Comparison of ENCODE assay signal across 20 cellular contexts in genomic region chr10:119001717-119002500, GRCh38.
"Had no signal": no experiment of that assay in that cellular context is flagged by ENCODE, and none has a peak within 500 bp of the region (broad histone marks: within the 10 kb centered on the region; RNA-seq: fewer than 3 reads in every experiment).

No MANE protein-coding gene starts in this region.

- H3K9me3 ChIP-seq: heart right ventricle, psoas muscle, sigmoid colon, thyroid gland, upper lobe of right lung had no signal

- H3K27ac Mint-ChIP-seq: mesothelial cell of epicardium; natural killer cell treated with Interleukin-12 subunit alpha and Interleukin-12 subunit beta and Interleukin-15 and Interleukin-18, amount 100 ng/mL, for 72 hours had no signal

- H3K9me3 Mint-ChIP-seq: central memory CD8-positive, alpha-beta T cell; natural killer cell treated with Interleukin-12 subunit alpha and Interleukin-12 subunit beta and Interleukin-15 and Interleukin-18, amount 100 ng/mL, for 72 hours had no signal

- DNase-seq: cortex of kidney; dorsolateral prefrontal cortex; effector CD8-positive, alpha-beta T cell; heart right ventricle; hypothalamus; islet precursor cell; mammary epithelial cell; occipital lobe; psoas muscle; retina; sigmoid colon; stimulated activated CD4-positive, alpha-beta T cell treated with anti-CD3 and anti-CD28 coated beads, Interleukin-2, amount 100 ng/mL, for 24 hours; stimulated activated naive CD4-positive, alpha-beta T cell treated with Interleukin-2 at 50 U/mL for 16 hours; upper lobe of right lung had no signal

- ATAC-seq: heart right ventricle; natural killer cell treated with Interleukin-12 subunit alpha and Interleukin-12 subunit beta and Interleukin-15 and Interleukin-18, amount 100 ng/mL, for 72 hours had no signal

- H3K27ac ChIP-seq: dorsolateral prefrontal cortex, heart right ventricle, psoas muscle, sigmoid colon, skin epidermis, upper lobe of right lung had no signal

- H3K4me3 ChIP-seq: dorsolateral prefrontal cortex, heart right ventricle, psoas muscle, sigmoid colon, skin epidermis, thyroid gland, upper lobe of right lung had no signal

- FAIRE-seq: frontal cortex had no signal

- H3K36me3 Mint-ChIP-seq: natural killer cell treated with Interleukin-12 subunit alpha and Interleukin-12 subunit beta and Interleukin-15 and Interleukin-18, amount 100 ng/mL, for 72 hours had no signal

- H3K4me3 Mint-ChIP-seq: central memory CD8-positive, alpha-beta T cell; mesothelial cell of epicardium; natural killer cell treated with Interleukin-12 subunit alpha and Interleukin-12 subunit beta and Interleukin-15 and Interleukin-18, amount 100 ng/mL, for 72 hours had no signal

- H3K36me3 ChIP-seq: heart right ventricle, sigmoid colon, thyroid gland, upper lobe of right lung had no signal

- H3K27me3 ChIP-seq: heart right ventricle, sigmoid colon, thyroid gland, upper lobe of right lung had no signal

- H3K4me1 Mint-ChIP-seq: central memory CD8-positive, alpha-beta T cell had no signal
